ENCODE assay signal across 8 cellular contexts in genomic region chr12:49098035-49098451, GRCh38. TPM values are rescaled to one million over a fixed set of nuclear protein-coding genes. Genes with fewer than 3 reads are reported as not detected.
A peak's percentile ranks its signal among the peaks of the same experiment; 100 is the strongest.
DNase-seq lines count a peak whose midpoint lies in the region; ATAC-seq and TF ChIP-seq lines count a peak whose summit lies in the region.

No MANE protein-coding gene starts in this region.

- no peak overlapping the region for H3K4me3 ChIP-seq in esophagus squamous epithelium

- TF ChIP-seq POLR2A in esophagus squamous epithelium (IDR thresholded peaks at IDR 0.05) = no peak

- peaks cover 21 to 72% (median 33%) of the 10 kb centered on the region in 3 donors for H3K36me3 ChIP-seq in esophagus squamous epithelium

- no peak overlapping the region for H3K27ac ChIP-seq in esophagus squamous epithelium

- TF ChIP-seq CTCF in esophagus squamous epithelium (IDR thresholded peaks at IDR 0.05) = peak; percentile 51 to 79 (median 68)
- peak in 2 of 3 donors; percentile 6 to 35 for TF ChIP-seq CTCF in omental fat pad (IDR thresholded peaks at IDR 0.05)

- intact Hi-C loops in esophagus squamous epithelium (cut with DNase I) = loop anchor here (10.0 kb wide), 1 partner anchor 137 kb away; no protein-coding TSS in a partner anchor

- H3K9me3 ChIP-seq in esophagus squamous epithelium = no peaks in the 10 kb centered on the region

- WGBS in esophagus squamous epithelium, 2 donors = 45 to 66% methylated on average over 3 to 4 of the region's 4 CpGs

- H3K4me1 ChIP-seq in esophagus squamous epithelium = peaks cover 15 to 21% (median 15%) of the 10 kb centered on the region in 3 donors

- H3K27me3 ChIP-seq in esophagus squamous epithelium = peaks cover 6 to 21% (median 9%) of the 10 kb centered on the region in 4 donors

- ATAC-seq in omental fat pad (ENCODE audit: low FRiP score) (no peak), HG03571 (IDR thresholded peaks at IDR 0.05; ENCODE audit: unreplicated experiment) (no peak)

- peak; percentile 15 for DNase-seq in NK-92 treated with Interleukin-12 subunit alpha and Interleukin-12 subunit beta, amount 100 ng/mL, for 24 hours (lab: John Stamatoyannopoulos, UW)
- DNase-seq in NK-92 (lab: John Stamatoyannopoulos, UW; ENCODE audit: unreplicated experiment) = no peak
- DNase-seq in NCI-H69 (lab: John Stamatoyannopoulos, UW) = peak; percentile 55
- peak; percentile 56 for DNase-seq in activated T-cell treated with anti-CD3 and anti-CD28 coated beads for 24 hours (ENCODE audit: low read depth)
- no peak for DNase-seq in esophagus squamous epithelium (lab: John Stamatoyannopoulos, UW)
- no peak for DNase-seq in omental fat pad (ENCODE audit: low spot score)
- no peak for DNase-seq in NCI-H345 treated with DMSO at 0.1 percent for 48 hours (lab: John Stamatoyannopoulos, UW; ENCODE audit: unreplicated experiment)

RNA-seq across cellular contexts. Expression of gene DHH, which starts 3.4 kb away (rescaled TPM):
- total RNA-seq in esophagus squamous epithelium = under 1 TPM in 3 of 4 donors, not detected in 1; 0.19 to 0.31 (median 0.21) TPM
- 1 to 10 TPM in 2 of 4 donors, under 1 TPM in 2; 0.72 to 2.0 (median 1.3) TPM for total RNA-seq in omental fat pad

RNA-seq across cellular contexts. Expression of gene LMBR1L, which starts 12.6 kb away (rescaled TPM):
- 10 to 100 TPM; 13.7 to 41.8 (median 27.8) TPM for total RNA-seq in esophagus squamous epithelium
- total RNA-seq in omental fat pad = 10 to 100 TPM; 23.2 to 68.4 (median 37.8) TPM

RNA-seq across cellular contexts. Expression of gene RHEBL1, which starts 28.3 kb away (rescaled TPM):
- under 1 TPM in 2 of 4 donors, not detected in 2; 0.23 to 0.44 TPM for total RNA-seq in esophagus squamous epithelium
- total RNA-seq in omental fat pad = under 1 TPM in 1 of 4 donors, not detected in 3; 0.96 TPM

RNA-seq across cellular contexts. Expression of gene TUBA1B, which starts 33.2 kb away (rescaled TPM):
- total RNA-seq in esophagus squamous epithelium = 100 to 1,000 TPM; 414 to 957 (median 699) TPM
- total RNA-seq in omental fat pad = 1,000 to 10,000 TPM in 1 of 4 donors, 100 to 1,000 TPM in 3; 608 to 1,018 (median 745) TPM

RNA-seq across cellular contexts. Expression of gene KMT2D, which starts 37.4 kb away (rescaled TPM):
- total RNA-seq in esophagus squamous epithelium (10 to 100 TPM; 29.4 to 67.9 (median 47.9) TPM), omental fat pad (10 to 100 TPM; 31.2 to 87.0 (median 49.0) TPM)

Comparison
In these comparisons a context has a peak if more than half of its experiments do, and no peak if none do; other contexts are left out.
1. DNase-seq: peak in NK-92 treated with Interleukin-12 subunit alpha and Interleukin-12 subunit beta, amount 100 ng/mL, for 24 hours (single experiment), NCI-H69 (single experiment) and activated T-cell treated with anti-CD3 and anti-CD28 coated beads for 24 hours (single experiment); none in NK-92 (single experiment), esophagus squamous epithelium (single experiment), omental fat pad (single experiment) and NCI-H345 treated with DMSO at 0.1 percent for 48 hours (single experiment).